In genomic region chrX:130726661-130727060, GRCh38 we compare ENCODE assay signal across 19 cellular contexts.
DNase-seq lines count a peak whose midpoint lies in the region; ATAC-seq and TF ChIP-seq lines count a peak whose summit lies in the region.
"Had no signal": no experiment of that assay in that cellular context is flagged by ENCODE, and none has a peak within 500 bp of the region (broad histone marks: within the 10 kb centered on the region; RNA-seq: fewer than 3 reads in every experiment).

No MANE protein-coding gene starts in this region.

- intact Hi-C loops in mammary epithelial cell (cut with micrococcal nuclease), result loop anchor here (5.0 kb wide), 1 partner anchor 176 kb away; the partner anchor contains the start of gene ENOX2
- intact Hi-C loops in left lung (cut with DNase I), result no loop called here
- intact Hi-C loops in sciatic nerve (cut with DNase I), result no loop called here

- H3K4me1 ChIP-seq in mammary epithelial cell (ENCODE audit: insufficient read depth, low read length) (peaks cover 23% of the 10 kb centered on the region), left lung (no peaks in the 10 kb centered on the region)
- H3K4me1 ChIP-seq: esophagus squamous epithelium had no signal

- H3K79me2 ChIP-seq in mammary epithelial cell (ENCODE audit: insufficient read depth, low read length), result no peaks in the 10 kb centered on the region

- H3K27ac ChIP-seq in mammary epithelial cell (ENCODE audit: insufficient read depth, low read depth, low read length) (peak overlapping the region; percentile 33), left lung (no peak overlapping the region)
- H3K27ac ChIP-seq: esophagus squamous epithelium, thoracic aorta had no signal

- peaks cover 15% of the 10 kb centered on the region for H3K36me3 Mint-ChIP-seq in activated CD8-positive, alpha-beta T cell treated with anti-CD3 and anti-CD28 coated beads, Interleukin-2, amount 10 ng/mL, durations not matched to agents 7 days and 5 days (ENCODE audit: low read depth)

- CTCF ChIA-PET in mammary epithelial cell (lab: Charles Lee; ENCODE audit: low non-redundant PET), result no interaction called here
- CTCF ChIA-PET in activated CD8-positive, alpha-beta T cell treated with anti-CD3 and anti-CD28 coated beads, Interleukin-2, amount 10 ng/mL, durations not matched to agents 7 days and 5 days (lab: Charles Lee), result no interaction called here

- no peak overlapping the region for H3K27ac Mint-ChIP-seq in activated CD8-positive, alpha-beta T cell treated with anti-CD3 and anti-CD28 coated beads, Interleukin-2, amount 10 ng/mL, durations not matched to agents 7 days and 5 days
- H3K27ac Mint-ChIP-seq: activated naive CD4-positive, alpha-beta T cell treated with anti-CD3 and anti-CD28 coated beads for 36 hours; mesothelial cell of epicardium had no signal

- no peaks in the 10 kb centered on the region for H3K4me1 Mint-ChIP-seq in activated CD8-positive, alpha-beta T cell treated with anti-CD3 and anti-CD28 coated beads, Interleukin-2, amount 10 ng/mL, durations not matched to agents 7 days and 5 days (ENCODE audit: low read depth)
- H3K4me1 Mint-ChIP-seq: IgD-negative memory B cell, mesothelial cell of epicardium had no signal

- peak; percentile 79 for ATAC-seq in left lung
- no peak for ATAC-seq in sciatic nerve
- no peak for ATAC-seq in activated CD8-positive, alpha-beta T cell treated with anti-CD3 and anti-CD28 coated beads, Interleukin-2, amount 10 ng/mL, durations not matched to agents 7 days and 5 days

- H3K9me3 Mint-ChIP-seq in activated CD8-positive, alpha-beta T cell treated with anti-CD3 and anti-CD28 coated beads, Interleukin-2, amount 10 ng/mL, durations not matched to agents 7 days and 5 days (ENCODE audit: insufficient read depth), result peaks cover 12% of the 10 kb centered on the region

- dilution Hi-C loops in mammary epithelial cell (cut with HindIII; ENCODE audit: low sequenced_read_pairs), result no loop called here

- H3K4me2 ChIP-seq in mammary epithelial cell (ENCODE audit: insufficient read depth, low read depth, low read length), result peak overlapping the region; percentile 31

- H3K36me3 ChIP-seq in mammary epithelial cell (ENCODE audit: insufficient read depth, low read length) (no peaks in the 10 kb centered on the region), left lung (no peaks in the 10 kb centered on the region)
- H3K36me3 ChIP-seq: esophagus squamous epithelium, thoracic aorta had no signal

- H3K9ac ChIP-seq in mammary epithelial cell (ENCODE audit: insufficient read depth, low read length), result no peak overlapping the region

- H2AFZ ChIP-seq in mammary epithelial cell (ENCODE audit: low read depth, low read length), result peak overlapping the region; percentile 28

- in situ Hi-C loops in mammary epithelial cell (cut with MboI; ENCODE audit: low sequenced_read_pairs in 2 of 2), result no loop called here

- POLR2A ChIA-PET in activated CD8-positive, alpha-beta T cell treated with anti-CD3 and anti-CD28 coated beads, Interleukin-2, amount 10 ng/mL, durations not matched to agents 7 days and 5 days (lab: Charles Lee), result no interaction called here

- no peaks in the 10 kb centered on the region for H3K27me3 Mint-ChIP-seq in activated CD8-positive, alpha-beta T cell treated with anti-CD3 and anti-CD28 coated beads, Interleukin-2, amount 10 ng/mL, durations not matched to agents 7 days and 5 days (ENCODE audit: low read depth)
- H3K27me3 Mint-ChIP-seq: IgD-negative memory B cell had no signal

- no peaks in the 10 kb centered on the region for H4K20me1 ChIP-seq in mammary epithelial cell (ENCODE audit: insufficient read depth, low read length)

- 46% methylated on average over 3 of the region's 3 CpGs for WGBS in mammary epithelial cell (ENCODE audit: low coverage, missing lambda C conversion rate)

- H3K9me3 ChIP-seq in mammary epithelial cell (replicated peaks; ENCODE audit: insufficient read depth, low read length), result peaks cover 11% of the 10 kb centered on the region
- H3K9me3 ChIP-seq in left lung, result peaks cover 0 to 9% of the 10 kb centered on the region in 2 donors
- H3K9me3 ChIP-seq: thoracic aorta had no signal

- no peak overlapping the region for H3K4me3 Mint-ChIP-seq in activated CD8-positive, alpha-beta T cell treated with anti-CD3 and anti-CD28 coated beads, Interleukin-2, amount 10 ng/mL, durations not matched to agents 7 days and 5 days
- H3K4me3 Mint-ChIP-seq: activated naive CD4-positive, alpha-beta T cell treated with anti-CD3 and anti-CD28 coated beads for 36 hours; mesothelial cell of epicardium had no signal

- H3K27me3 ChIP-seq in mammary epithelial cell (ENCODE audit: insufficient read depth, low read length), result no peaks in the 10 kb centered on the region
- no peaks in the 10 kb centered on the region for H3K27me3 ChIP-seq in left lung
- H3K27me3 ChIP-seq: esophagus squamous epithelium had no signal

- no peak for TF ChIP-seq CTCF in mammary epithelial cell (conservative IDR thresholded peaks at IDR 0.05 in 1 of 2, IDR thresholded peaks at IDR 0.05 in 1 of 2; ENCODE audit: extremely low read depth in 1 of 2, insufficient read depth in 1 of 2, low read depth in 1 of 2, low read length in 2 of 2)
- TF ChIP-seq CTCF in left lung (IDR thresholded peaks at IDR 0.05), result no peak

- no peak overlapping the region for H3K4me3 ChIP-seq in mammary epithelial cell (replicated peaks in 1 of 3; ENCODE audit: insufficient read depth in 1 of 3, low read depth in 2 of 3, low read length in 3 of 3)
- no peak overlapping the region for H3K4me3 ChIP-seq in left lung
- H3K4me3 ChIP-seq: esophagus squamous epithelium, thoracic aorta had no signal

- DNase-seq in COLO829 (ENCODE audit: low spot score) (peak; percentile 12), MV-4-11 (lab: John Stamatoyannopoulos, UW) (peak; percentile 92), mammary epithelial cell (peak; percentile 72), left lung (peak in 1 of 2 donors; percentile 51), GM19240 (ENCODE audit: insufficient read length, low spot score) (no peak), sciatic nerve (ENCODE audit: low spot score) (no peak), NCI-H1694 treated with DMSO at 0.1 percent for 48 hours (lab: John Stamatoyannopoulos, UW) (no peak)
- no peak for DNase-seq in activated CD8-positive, alpha-beta T cell treated with anti-CD3 and anti-CD28 coated beads, Interleukin-2, amount 10 ng/mL, durations not matched to agents 7 days and 5 days
- DNase-seq: activated CD8-positive, alpha-beta memory T cell treated with anti-CD3 and anti-CD28 coated beads for 24 hours; activated naive CD4-positive, alpha-beta T cell treated with anti-CD3 and anti-CD28 coated beads for 36 hours; esophagus squamous epithelium; NCI-H1694; NCI-H774; occipital lobe; SHP77 treated with DMSO at 0.1 percent for 48 hours; stimulated activated CD4-positive, alpha-beta T cell treated with anti-CD3 and anti-CD28 coated beads, Interleukin-12 subunit alpha, Interleukin-12 subunit beta, amount 100 ng/mL, for 4 hours had no signal

- no TSS peak for BruUV-seq in mammary epithelial cell (replicated peaks; lab: Mats Ljungman, UMichigan)

Comparison
In these comparisons a context has a peak if more than half of its experiments do, and no peak if none do; other contexts are left out.
1. DNase-seq: peak in COLO829 (single experiment), MV-4-11 (single experiment) and mammary epithelial cell (single experiment); none in GM19240 (single experiment), sciatic nerve (single experiment), NCI-H1694 treated with DMSO at 0.1 percent for 48 hours (single experiment) and activated CD8-positive, alpha-beta T cell treated with anti-CD3 and anti-CD28 coated beads, Interleukin-2, amount 10 ng/mL, durations not matched to agents 7 days and 5 days (single experiment).